In genomic region chr18:13548106-13548819, GRCh38 we compare ENCODE assay signal across 16 cellular contexts.
DNase-seq lines count a peak whose midpoint lies in the region; TF ChIP-seq lines count a peak whose summit lies in the region.
"Had no signal": no experiment of that assay in that cellular context is flagged by ENCODE, and none has a peak within 500 bp of the region (broad histone marks: within the 10 kb centered on the region; RNA-seq: fewer than 3 reads in every experiment).

No MANE protein-coding gene starts in this region.

- 93 to 97% methylated on average over 5 of the region's 5 CpGs for WGBS in sigmoid colon, 2 donors

- intact Hi-C loops in dendritic cell treated with granulocyte-macrophage colony-stimulating factor and Interleukin-4, amounts not matched to agents 40 ng/mL and 50 ng/mL, for 4 days (cut with micrococcal nuclease), result loop anchor here (5.0 kb wide), 1 partner anchor 331 kb away; the partner anchor contains the start of gene LDLRAD4
- intact Hi-C loops in sigmoid colon (cut with DNase I), result no loop called here

- DNase-seq in D341Med (ENCODE audit: low spot score), result peak; percentile 18
- no peak for DNase-seq in HFF-Myc (ENCODE audit: extremely low read depth, low read depth)
- no peak for DNase-seq in sigmoid colon
- DNase-seq in kidney glomerular epithelial cell (lab: John Stamatoyannopoulos, UW), result no peak
- no peak for DNase-seq in activated naive CD4-positive, alpha-beta T cell treated with Interleukin-2 at 50 U/mL for 16 hours
- DNase-seq in effector memory CD4-positive, alpha-beta T cell, result no peak
- DNase-seq: activated CD4-positive, alpha-beta T cell treated with anti-CD3 and anti-CD28 coated beads, Interleukin-2, amount 50 U/mL, for 48 hours; CD4-positive, alpha-beta memory T cell; effector CD8-positive, alpha-beta T cell; immature natural killer cell; NCI-H187 treated with DMSO at 0.1 percent for 48 hours; stimulated activated CD4-positive, alpha-beta T cell treated with anti-CD3 and anti-CD28 coated beads, Interleukin-15, amount 100 ng/mL, for 24 hours; T-helper 17 cell; upper lobe of right lung had no signal

- no peak overlapping the region for H3K4me3 Mint-ChIP-seq in dendritic cell treated with granulocyte-macrophage colony-stimulating factor and Interleukin-4, amounts not matched to agents 40 ng/mL and 50 ng/mL, for 4 days
- H3K4me3 Mint-ChIP-seq: CD4-positive, alpha-beta memory T cell; immature natural killer cell; T-helper 17 cell had no signal

- peaks cover 9% of the 10 kb centered on the region for H3K27me3 Mint-ChIP-seq in dendritic cell treated with granulocyte-macrophage colony-stimulating factor and Interleukin-4, amounts not matched to agents 40 ng/mL and 50 ng/mL, for 4 days
- H3K27me3 Mint-ChIP-seq: CD4-positive, alpha-beta memory T cell; T-helper 17 cell had no signal

- peaks cover 0 to 96% (median 81%) of the 10 kb centered on the region in 4 donors for H3K4me1 ChIP-seq in sigmoid colon
- no peaks in the 10 kb centered on the region for H3K4me1 ChIP-seq in effector memory CD4-positive, alpha-beta T cell (ENCODE audit: control insufficient read depth, insufficient read depth, low read length, poor library complexity, severe bottlenecking)
- H3K4me1 ChIP-seq: parathyroid adenoma had no signal

- H3K4me3 ChIP-seq in HFF-Myc (replicated peaks; ENCODE audit: low read depth, low read length), result no peak overlapping the region
- no peak overlapping the region for H3K4me3 ChIP-seq in sigmoid colon
- no peak overlapping the region for H3K4me3 ChIP-seq in effector memory CD4-positive, alpha-beta T cell (ENCODE audit: insufficient read depth, low read depth, low read length, poor library complexity, severe bottlenecking)
- H3K4me3 ChIP-seq: upper lobe of right lung had no signal

- H3K9me3 Mint-ChIP-seq in dendritic cell treated with granulocyte-macrophage colony-stimulating factor and Interleukin-4, amounts not matched to agents 40 ng/mL and 50 ng/mL, for 4 days, result peaks cover 7% of the 10 kb centered on the region
- H3K9me3 Mint-ChIP-seq: immature natural killer cell had no signal

- H3K36me3 Mint-ChIP-seq in dendritic cell treated with granulocyte-macrophage colony-stimulating factor and Interleukin-4, amounts not matched to agents 40 ng/mL and 50 ng/mL, for 4 days (ENCODE audit: low read depth), result peaks cover 41% of the 10 kb centered on the region

- peak overlapping the region; percentile 79 for H3K27ac Mint-ChIP-seq in dendritic cell treated with granulocyte-macrophage colony-stimulating factor and Interleukin-4, amounts not matched to agents 40 ng/mL and 50 ng/mL, for 4 days

- peak overlapping the region; percentile 60 to 83 (median 72) for H3K27ac ChIP-seq in sigmoid colon
- H3K27ac ChIP-seq in effector memory CD4-positive, alpha-beta T cell (ENCODE audit: insufficient read depth, low read length, poor library complexity, severe bottlenecking), result no peak overlapping the region
- H3K27ac ChIP-seq: parathyroid adenoma, upper lobe of right lung had no signal

- TF ChIP-seq CTCF in HFF-Myc (IDR thresholded peaks at IDR 0.05; ENCODE audit: low read depth, low read length, missing control alignments) (peak; percentile 10), sigmoid colon (IDR thresholded peaks at IDR 0.05) (no peak)

- H3K9me3 ChIP-seq in sigmoid colon, result no peaks in the 10 kb centered on the region
- no peaks in the 10 kb centered on the region for H3K9me3 ChIP-seq in effector memory CD4-positive, alpha-beta T cell (ENCODE audit: control insufficient read depth, low read length)
- H3K9me3 ChIP-seq: upper lobe of right lung had no signal

- H3K4me1 Mint-ChIP-seq in dendritic cell treated with granulocyte-macrophage colony-stimulating factor and Interleukin-4, amounts not matched to agents 40 ng/mL and 50 ng/mL, for 4 days (ENCODE audit: low read depth), result peaks cover 45% of the 10 kb centered on the region

- no peak for TF ChIP-seq EP300 in sigmoid colon (IDR thresholded peaks at IDR 0.05)

- no peak for TF ChIP-seq POLR2A in sigmoid colon (IDR thresholded peaks at IDR 0.05)

- no peaks in the 10 kb centered on the region for H3K27me3 ChIP-seq in sigmoid colon
- no peaks in the 10 kb centered on the region for H3K27me3 ChIP-seq in effector memory CD4-positive, alpha-beta T cell (replicated peaks; ENCODE audit: control insufficient read depth, insufficient read depth, low read length, poor library complexity, severe bottlenecking)
- H3K27me3 ChIP-seq: upper lobe of right lung had no signal

- no peaks in the 10 kb centered on the region for H3K36me3 ChIP-seq in sigmoid colon
- H3K36me3 ChIP-seq in effector memory CD4-positive, alpha-beta T cell (ENCODE audit: control insufficient read depth, insufficient read depth, low read length), result no peaks in the 10 kb centered on the region
- H3K36me3 ChIP-seq: upper lobe of right lung had no signal
